ENCODE assay signal across 17 cellular contexts in the genomic region with DNA sequence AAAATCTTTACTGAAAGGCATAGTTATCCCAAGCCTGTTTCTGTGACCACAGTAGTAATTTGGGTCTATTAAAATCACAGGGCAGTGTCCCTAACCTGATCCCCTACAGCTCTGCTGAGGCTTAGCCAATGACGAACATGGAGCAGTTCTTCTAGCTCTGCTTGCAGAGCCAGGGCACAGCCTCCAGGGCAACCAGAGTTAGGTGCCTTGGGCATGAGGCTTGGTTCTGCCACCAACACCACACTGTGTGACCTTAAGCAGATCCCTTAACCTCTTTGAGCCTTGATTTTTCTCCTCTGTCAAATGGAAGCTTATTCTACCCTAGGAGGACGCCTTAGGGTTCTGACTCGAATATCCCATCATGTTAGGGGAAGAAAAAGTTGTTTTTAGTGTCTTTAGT.
DNase-seq lines count a peak whose midpoint lies in the region; ATAC-seq and TF ChIP-seq lines count a peak whose summit lies in the region.
"Had no signal": no experiment of that assay in that cellular context is flagged by ENCODE, and none has a peak within 500 bp of the region (broad histone marks: within the 10 kb centered on the region; RNA-seq: fewer than 3 reads in every experiment).

No MANE protein-coding gene starts in this region.

- H3K27ac ChIP-seq in CD4-positive, CD25-positive, alpha-beta regulatory T cell (ENCODE audit: insufficient read depth, low read length, poor library complexity, severe bottlenecking) = peak overlapping the region; percentile 68
- peak overlapping the region; percentile 97 for H3K27ac ChIP-seq in foreskin keratinocyte
- H3K27ac ChIP-seq: adrenal gland, ovary, testis had no signal

- H3K27me3 Mint-ChIP-seq in CD4-positive, CD25-positive, alpha-beta regulatory T cell = peaks cover 4% of the 10 kb centered on the region
- no peaks in the 10 kb centered on the region for H3K27me3 Mint-ChIP-seq in activated CD8-positive, alpha-beta T cell treated with anti-CD3 and anti-CD28 coated beads for 36 hours

- H3K4me3 ChIP-seq in CD4-positive, CD25-positive, alpha-beta regulatory T cell (ENCODE audit: low read depth, low read length) = peak overlapping the region; percentile 26
- H3K4me3 ChIP-seq: adrenal gland, ovary, testis had no signal

- DNase-seq in CD4-positive, CD25-positive, alpha-beta regulatory T cell = peak in 1 of 3 donors; percentile 39
- DNase-seq in H4 (ENCODE audit: low spot score) (peak; percentile 44), foreskin keratinocyte (no peak), middle frontal gyrus (ENCODE audit: extremely low spot score, low spot score) (no peak), kidney tubule cell (ENCODE audit: low spot score) (no peak)
- no peak for DNase-seq in activated CD8-positive, alpha-beta T cell treated with anti-CD3 and anti-CD28 coated beads for 36 hours
- no peak for DNase-seq in central memory CD4-positive, alpha-beta T cell
- DNase-seq: AML-193, DMS79, glutamatergic neuron, midbrain, NCI-H1694, NCI-H510A treated with DMSO at 0.1 percent for 48 hours, ovary, testis had no signal

- no peak for TF ChIP-seq CTCF in activated CD8-positive, alpha-beta T cell treated with anti-CD3 and anti-CD28 coated beads for 36 hours (IDR thresholded peaks at IDR 0.05)
- TF ChIP-seq CTCF in foreskin keratinocyte (conservative IDR thresholded peaks at IDR 0.05) = no peak

- no peaks in the 10 kb centered on the region for H3K36me3 ChIP-seq in CD4-positive, CD25-positive, alpha-beta regulatory T cell (ENCODE audit: control insufficient read depth, insufficient read depth, low read length)
- H3K36me3 ChIP-seq: adrenal gland, ovary had no signal

- no peaks in the 10 kb centered on the region for H3K9me3 ChIP-seq in CD4-positive, CD25-positive, alpha-beta regulatory T cell (ENCODE audit: control insufficient read depth in 2 of 2, low read length in 2 of 2)
- H3K9me3 ChIP-seq: adrenal gland, ovary, testis had no signal

- H3K4me1 Mint-ChIP-seq in CD4-positive, CD25-positive, alpha-beta regulatory T cell = peaks cover 17 to 75% (median 32%) of the 10 kb centered on the region in 4 donors
- peaks cover 54% of the 10 kb centered on the region for H3K4me1 Mint-ChIP-seq in activated CD8-positive, alpha-beta T cell treated with anti-CD3 and anti-CD28 coated beads for 36 hours (ENCODE audit: low read depth)

- peaks cover 57% of the 10 kb centered on the region for H3K4me1 ChIP-seq in CD4-positive, CD25-positive, alpha-beta regulatory T cell (ENCODE audit: control insufficient read depth, insufficient read depth, low read length, poor library complexity, severe bottlenecking)
- peaks cover 32% of the 10 kb centered on the region for H3K4me1 ChIP-seq in foreskin keratinocyte

- no peaks in the 10 kb centered on the region for H3K9me3 Mint-ChIP-seq in CD4-positive, CD25-positive, alpha-beta regulatory T cell
- H3K9me3 Mint-ChIP-seq in activated CD8-positive, alpha-beta T cell treated with anti-CD3 and anti-CD28 coated beads for 36 hours = no peaks in the 10 kb centered on the region

- intact Hi-C loops in activated CD8-positive, alpha-beta T cell treated with anti-CD3 and anti-CD28 coated beads for 36 hours (cut with micrococcal nuclease) = loop anchor here (5.0 kb wide), 1 partner anchor 37 kb away; no protein-coding TSS in a partner anchor

- no peaks in the 10 kb centered on the region for H3K27me3 ChIP-seq in CD4-positive, CD25-positive, alpha-beta regulatory T cell (ENCODE audit: control insufficient read depth, insufficient read depth, low read length)
- H3K27me3 ChIP-seq in foreskin keratinocyte = no peaks in the 10 kb centered on the region
- H3K27me3 ChIP-seq: adrenal gland, ovary, testis had no signal

- ATAC-seq in CD4-positive, CD25-positive, alpha-beta regulatory T cell (ENCODE audit: low read depth in 2 of 2) = no peak
- peak; percentile 31 for ATAC-seq in activated CD8-positive, alpha-beta T cell treated with anti-CD3 and anti-CD28 coated beads for 36 hours
- no peak for ATAC-seq in foreskin keratinocyte
- no peak for ATAC-seq in GM21360 (IDR thresholded peaks at IDR 0.05; ENCODE audit: unreplicated experiment)

- H3K4me3 Mint-ChIP-seq in CD4-positive, CD25-positive, alpha-beta regulatory T cell = peak overlapping the region in 3 of 4 donors; percentile 60 to 86 (median 70)
- H3K4me3 Mint-ChIP-seq in activated CD8-positive, alpha-beta T cell treated with anti-CD3 and anti-CD28 coated beads for 36 hours = peak overlapping the region; percentile 29

- CTCF ChIA-PET in activated CD8-positive, alpha-beta T cell treated with anti-CD3 and anti-CD28 coated beads for 36 hours (lab: Charles Lee) = interaction anchor here (1.0 to 3.6 kb wide), 4 partner anchors 21 to 454 kb away, joined by 3 to 16 read pairs (median 7); no protein-coding TSS in a partner anchor

- peak overlapping the region; percentile 97 to 99 (median 98) for H3K27ac Mint-ChIP-seq in CD4-positive, CD25-positive, alpha-beta regulatory T cell
- H3K27ac Mint-ChIP-seq in activated CD8-positive, alpha-beta T cell treated with anti-CD3 and anti-CD28 coated beads for 36 hours = peak overlapping the region; percentile 84

- no peaks in the 10 kb centered on the region for H3K36me3 Mint-ChIP-seq in CD4-positive, CD25-positive, alpha-beta regulatory T cell
- H3K36me3 Mint-ChIP-seq in activated CD8-positive, alpha-beta T cell treated with anti-CD3 and anti-CD28 coated beads for 36 hours (ENCODE audit: low read depth) = no peaks in the 10 kb centered on the region

- POLR2A ChIA-PET in activated CD8-positive, alpha-beta T cell treated with anti-CD3 and anti-CD28 coated beads for 36 hours (lab: Charles Lee) = interaction anchor here (0.7 to 1.3 kb wide), 4 partner anchors 12 to 40 kb away, joined by 3 to 4 read pairs (median 3); no protein-coding TSS in a partner anchor
